25 cellular contexts compared by ENCODE assay signal in genomic region chr7:13241416-13241815, GRCh38.
A peak's percentile ranks its signal among the peaks of the same experiment; 100 is the strongest.
DNase-seq lines count a peak whose midpoint lies in the region; ATAC-seq, FAIRE-seq and TF ChIP-seq lines count a peak whose summit lies in the region.
"Had no signal": no experiment of that assay in that cellular context is flagged by ENCODE, and none has a peak within 500 bp of the region (broad histone marks: within the 10 kb centered on the region; RNA-seq: fewer than 3 reads in every experiment).

No MANE protein-coding gene starts in this region.

- H3K79me2 ChIP-seq in HCT116 (ENCODE audit: insufficient read depth, low read length) = no peaks in the 10 kb centered on the region

- no peaks in the 10 kb centered on the region for H3K36me3 Mint-ChIP-seq in T-cell
- H3K36me3 Mint-ChIP-seq: CD14-positive monocyte; CD4-positive, alpha-beta memory T cell; CD4-positive, CD25-positive, alpha-beta regulatory T cell; CD8-positive, alpha-beta memory T cell had no signal

- H3K4me2 ChIP-seq in HCT116 (ENCODE audit: low read length) = no peak overlapping the region
- H3K4me2 ChIP-seq: BLaER1 had no signal

- no peaks in the 10 kb centered on the region for H3K36me3 ChIP-seq in HCT116 (ENCODE audit: control insufficient read depth in 1 of 2, insufficient read depth in 2 of 2, low read length in 2 of 2)
- H3K36me3 ChIP-seq: BE2C, BLaER1 had no signal

- H3K4me1 Mint-ChIP-seq in T-cell = no peaks in the 10 kb centered on the region
- H3K4me1 Mint-ChIP-seq: CD14-positive monocyte; CD4-positive, alpha-beta memory T cell; CD4-positive, CD25-positive, alpha-beta regulatory T cell; CD8-positive, alpha-beta memory T cell had no signal

- H4K20me1 ChIP-seq in HCT116 (ENCODE audit: insufficient read depth) = no peaks in the 10 kb centered on the region
- H4K20me1 ChIP-seq: BLaER1 had no signal

- no peak overlapping the region for H3K4me3 ChIP-seq in HCT116 (replicated peaks in 1 of 2; ENCODE audit: low read depth in 1 of 2, low read length in 2 of 2)
- H3K4me3 ChIP-seq: BLaER1, GM12878 had no signal

- H3K9me3 Mint-ChIP-seq in T-cell = no peaks in the 10 kb centered on the region
- H3K9me3 Mint-ChIP-seq: CD4-positive, alpha-beta memory T cell; CD4-positive, CD25-positive, alpha-beta regulatory T cell; CD8-positive, alpha-beta memory T cell had no signal

- no peak for TF ChIP-seq CTCF in HCT116 (IDR thresholded peaks at IDR 0.05 in 2 of 3, conservative IDR thresholded peaks at IDR 0.05 in 1 of 3; ENCODE audit: borderline replicate concordance in 1 of 3, insufficient read depth in 1 of 3, low read depth in 2 of 3, low read length in 2 of 3)

- RAD21 ChIA-PET in HCT116 (lab: Charles Lee; ENCODE audit: low non-redundant PET in 1 of 2, low total read pairs in 2 of 2, uncharacterized antibody in 2 of 2, unreplicated experiment in 2 of 2) = no interaction called here

- H3K4me1 ChIP-seq in HCT116 (ENCODE audit: control insufficient read depth in 1 of 2, insufficient read depth in 2 of 2, low read length in 2 of 2) = peaks cover 3 to 10% of the 10 kb centered on the region in 2 experiments; a peak in 3 of 4 replicates
- H3K4me1 ChIP-seq: BE2C, BLaER1 had no signal

- no peak for ATAC-seq in HCT116
- no peak for ATAC-seq in T-cell (replicated peaks in 1 of 4)
- ATAC-seq: GM12878 had no signal

- POLR2A ChIA-PET in HCT116 (lab: Charles Lee) = no interaction called here
- POLR2A ChIA-PET in T-cell (lab: Charles Lee) = no interaction called here

- H3K9ac ChIP-seq in HCT116 (ENCODE audit: low read length) = no peak overlapping the region
- H3K9ac ChIP-seq: BLaER1 had no signal

- H3K4me3 Mint-ChIP-seq in T-cell = no peak overlapping the region
- H3K4me3 Mint-ChIP-seq: CD14-positive monocyte; CD4-positive, alpha-beta memory T cell; CD4-positive, CD25-positive, alpha-beta regulatory T cell; CD8-positive, alpha-beta memory T cell had no signal

- intact Hi-C loops in HCT116 (cut with micrococcal nuclease) = no loop called here

- no peak overlapping the region for H3K27ac Mint-ChIP-seq in T-cell
- H3K27ac Mint-ChIP-seq: CD14-positive monocyte; CD4-positive, alpha-beta memory T cell; CD4-positive, CD25-positive, alpha-beta regulatory T cell; CD8-positive, alpha-beta memory T cell had no signal

- no peaks in the 10 kb centered on the region for H3K9me2 ChIP-seq in HCT116 (ENCODE audit: insufficient read depth)

- no peaks in the 10 kb centered on the region for H3K27me3 ChIP-seq in HCT116 (ENCODE audit: insufficient read depth, low read length)
- H3K27me3 ChIP-seq: BE2C, BLaER1 had no signal

- no peak for DNase-seq in HCT116 (ENCODE audit: low read depth, low spot score)
- DNase-seq in RCC 7860 (ENCODE audit: low spot score) = no peak
- no peak for DNase-seq in NCI-H1105 treated with DMSO at 0.1 percent for 48 hours (lab: John Stamatoyannopoulos, UW)
- no peak for DNase-seq in T-cell
- no peak for DNase-seq in OCI-M2 (lab: John Stamatoyannopoulos, UW; ENCODE audit: unreplicated experiment)
- DNase-seq: 8988T; ACHN; BE2C; C1 segment of cervical spinal cord; CD4-positive, alpha-beta memory T cell; CD4-positive, CD25-positive, alpha-beta regulatory T cell; CD8-positive, alpha-beta memory T cell; COR-L47; DMS 273 treated with DMSO at 0.1 percent for 48 hours; DMS153; DMS53; DMS79; DND-41; EL; GDM1 had no signal

- H3K27ac ChIP-seq in HCT116 (ENCODE audit: low read depth, low read length) = no peak overlapping the region
- H3K27ac ChIP-seq: BLaER1 had no signal

- no peaks in the 10 kb centered on the region for H3K27me3 Mint-ChIP-seq in T-cell
- H3K27me3 Mint-ChIP-seq: CD4-positive, CD25-positive, alpha-beta regulatory T cell; CD8-positive, alpha-beta memory T cell had no signal

- CTCF ChIA-PET in HCT116 (lab: Charles Lee) = no interaction called here
- CTCF ChIA-PET in T-cell (lab: Charles Lee) = no interaction called here

- no peaks in the 10 kb centered on the region for H3K9me3 ChIP-seq in HCT116 (ENCODE audit: control insufficient read depth in 1 of 2, insufficient read depth in 1 of 2, low read depth in 1 of 2, low read length in 2 of 2)
- H3K9me3 ChIP-seq: BE2C, BLaER1 had no signal

- TF ChIP-seq POLR2A in HCT116 (IDR thresholded peaks at IDR 0.05; ENCODE audit: borderline replicate concordance, extremely low read depth, insufficient read depth, insufficient read length) = no peak

- FAIRE-seq in RCC 7860 (lab: Jason Lieb, UNC) = peak; percentile 65
- FAIRE-seq: GM12878, GM12892, GM18507 had no signal

- no peak for TF ChIP-seq RAD21 in HCT116 (IDR thresholded peaks at IDR 0.05; ENCODE audit: low read depth)

- no TSS peak for BruUV-seq in HCT116 (replicated peaks; lab: Mats Ljungman, UMichigan)

- H2AFZ ChIP-seq in HCT116 (ENCODE audit: low read depth, low read length, poor library complexity, severe bottlenecking) = peak overlapping the region; percentile 91

TF ChIP-seq in HCT116, 20 proteins besides CTCF, POLR2A, EP300 and RAD21:
- TF ChIP-seq YY1 (IDR thresholded peaks at IDR 0.05; ENCODE audit: extremely low read depth, insufficient replicate concordance, low read depth, low read length) (no peak), POLR2AphosphoS5 (IDR thresholded peaks at IDR 0.05; ENCODE audit: low read depth, low read length) (no peak), ZNF274 (IDR thresholded peaks at IDR 0.05; ENCODE audit: low read depth, low read length) (no peak), SP1 (IDR thresholded peaks at IDR 0.05; ENCODE audit: low read depth) (no peak), FOSL1 (IDR thresholded peaks at IDR 0.05; ENCODE audit: low read depth) (no peak), CBX3 (IDR thresholded peaks at IDR 0.05; ENCODE audit: low read depth) (no peak), ZFX (IDR thresholded peaks at IDR 0.05) (no peak), ELF1 (IDR thresholded peaks at IDR 0.05; ENCODE audit: borderline replicate concordance, low read depth) (no peak), EGR1 (IDR thresholded peaks at IDR 0.05; ENCODE audit: low read depth) (no peak), EZH2 (IDR thresholded peaks at IDR 0.05) (no peak), SRF (IDR thresholded peaks at IDR 0.05; ENCODE audit: low read depth) (no peak), CEBPB (IDR thresholded peaks at IDR 0.05; ENCODE audit: low read depth) (no peak), EZH2phosphoT487 (IDR thresholded peaks at IDR 0.05; ENCODE audit: borderline replicate concordance) (no peak), ATF3 (IDR thresholded peaks at IDR 0.05) (no peak)
- TF ChIP-seq, protein P1, sequence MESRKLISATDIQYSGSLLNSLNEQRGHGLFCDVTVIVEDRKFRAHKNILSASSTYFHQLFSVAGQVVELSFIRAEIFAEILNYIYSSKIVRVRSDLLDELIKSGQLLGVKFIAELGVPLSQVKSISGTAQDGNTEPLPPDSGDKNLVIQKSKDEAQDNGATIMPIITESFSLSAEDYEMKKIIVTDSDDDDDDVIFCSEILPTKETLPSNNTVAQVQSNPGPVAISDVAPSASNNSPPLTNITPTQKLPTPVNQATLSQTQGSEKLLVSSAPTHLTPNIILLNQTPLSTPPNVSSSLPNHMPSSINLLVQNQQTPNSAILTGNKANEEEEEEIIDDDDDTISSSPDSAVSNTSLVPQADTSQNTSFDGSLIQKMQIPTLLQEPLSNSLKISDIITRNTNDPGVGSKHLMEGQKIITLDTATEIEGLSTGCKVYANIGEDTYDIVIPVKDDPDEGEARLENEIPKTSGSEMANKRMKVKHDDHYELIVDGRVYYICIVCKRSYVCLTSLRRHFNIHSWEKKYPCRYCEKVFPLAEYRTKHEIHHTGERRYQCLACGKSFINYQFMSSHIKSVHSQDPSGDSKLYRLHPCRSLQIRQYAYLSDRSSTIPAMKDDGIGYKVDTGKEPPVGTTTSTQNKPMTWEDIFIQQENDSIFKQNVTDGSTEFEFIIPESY (IDR thresholded peaks at IDR 0.05; ENCODE audit: extremely low read depth, insufficient replicate concordance, low read length) = no peak
- TF ChIP-seq, protein P2, sequence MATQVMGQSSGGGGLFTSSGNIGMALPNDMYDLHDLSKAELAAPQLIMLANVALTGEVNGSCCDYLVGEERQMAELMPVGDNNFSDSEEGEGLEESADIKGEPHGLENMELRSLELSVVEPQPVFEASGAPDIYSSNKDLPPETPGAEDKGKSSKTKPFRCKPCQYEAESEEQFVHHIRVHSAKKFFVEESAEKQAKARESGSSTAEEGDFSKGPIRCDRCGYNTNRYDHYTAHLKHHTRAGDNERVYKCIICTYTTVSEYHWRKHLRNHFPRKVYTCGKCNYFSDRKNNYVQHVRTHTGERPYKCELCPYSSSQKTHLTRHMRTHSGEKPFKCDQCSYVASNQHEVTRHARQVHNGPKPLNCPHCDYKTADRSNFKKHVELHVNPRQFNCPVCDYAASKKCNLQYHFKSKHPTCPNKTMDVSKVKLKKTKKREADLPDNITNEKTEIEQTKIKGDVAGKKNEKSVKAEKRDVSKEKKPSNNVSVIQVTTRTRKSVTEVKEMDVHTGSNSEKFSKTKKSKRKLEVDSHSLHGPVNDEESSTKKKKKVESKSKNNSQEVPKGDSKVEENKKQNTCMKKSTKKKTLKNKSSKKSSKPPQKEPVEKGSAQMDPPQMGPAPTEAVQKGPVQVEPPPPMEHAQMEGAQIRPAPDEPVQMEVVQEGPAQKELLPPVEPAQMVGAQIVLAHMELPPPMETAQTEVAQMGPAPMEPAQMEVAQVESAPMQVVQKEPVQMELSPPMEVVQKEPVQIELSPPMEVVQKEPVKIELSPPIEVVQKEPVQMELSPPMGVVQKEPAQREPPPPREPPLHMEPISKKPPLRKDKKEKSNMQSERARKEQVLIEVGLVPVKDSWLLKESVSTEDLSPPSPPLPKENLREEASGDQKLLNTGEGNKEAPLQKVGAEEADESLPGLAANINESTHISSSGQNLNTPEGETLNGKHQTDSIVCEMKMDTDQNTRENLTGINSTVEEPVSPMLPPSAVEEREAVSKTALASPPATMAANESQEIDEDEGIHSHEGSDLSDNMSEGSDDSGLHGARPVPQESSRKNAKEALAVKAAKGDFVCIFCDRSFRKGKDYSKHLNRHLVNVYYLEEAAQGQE (IDR thresholded peaks at IDR 0.05; ENCODE audit: low read depth) = no peak
TF ChIP-seq in HCT116: peak in this region for 0.
